13 cellular contexts compared by ENCODE assay signal in genomic region chr17:47685556-47686275, GRCh38. TPM values are rescaled to one million over a fixed set of nuclear protein-coding genes. Genes with fewer than 3 reads are reported as not detected.
DNase-seq lines count a peak whose midpoint lies in the region; ATAC-seq and TF ChIP-seq lines count a peak whose summit lies in the region.
"Had no signal": no experiment of that assay in that cellular context is flagged by ENCODE, and none has a peak within 500 bp of the region (broad histone marks: within the 10 kb centered on the region; RNA-seq: fewer than 3 reads in every experiment).

No MANE protein-coding gene starts in this region.

- no peak overlapping the region for H3K23ac ChIP-seq in H9 (ENCODE audit: insufficient read length, low read depth, low read length)

- no peaks in the 10 kb centered on the region for H3K27me3 Mint-ChIP-seq in H9 (ENCODE audit: low read depth)
- H3K27me3 Mint-ChIP-seq in nephron progenitor cell (ENCODE audit: low read depth, poor library complexity), result no peaks in the 10 kb centered on the region

- H4K5ac ChIP-seq in H9 (ENCODE audit: insufficient read length, low read depth, low read length), result no peak overlapping the region

- no peaks in the 10 kb centered on the region for H3K23me2 ChIP-seq in H9 (ENCODE audit: insufficient read length, low read depth, low read length, poor library complexity, severe bottlenecking)

- no peak overlapping the region for H2BK12ac ChIP-seq in H9 (ENCODE audit: insufficient read length, low read depth, low read length)

- H3T11ph ChIP-seq in H9 (ENCODE audit: low read length), result no peak overlapping the region

- no peaks in the 10 kb centered on the region for H3K79me1 ChIP-seq in H9 (ENCODE audit: insufficient read depth, low read depth, low read length, poor library complexity, severe bottlenecking)

- peaks cover 19 to 59% (median 49%) of the 10 kb centered on the region in 10 experiments for H3K4me1 ChIP-seq in BLaER1 treated with 17β-estradiol and CSF1 and Interleukin-3, amounts not matched to agents 10 nM and 100 nM
- H3K4me1 ChIP-seq in H9 (ENCODE audit: insufficient read depth, low read length) (peaks cover 5% of the 10 kb centered on the region; the same call in 1 of the 2 replicates), adipocyte (ENCODE audit: control insufficient read depth, insufficient read depth, low read length) (peaks cover 48% of the 10 kb centered on the region)
- H3K4me1 ChIP-seq: tibial artery had no signal

- H3K4ac ChIP-seq in H9 (ENCODE audit: low read depth, low read length), result no peak overlapping the region

- H3K56ac ChIP-seq in H9 (ENCODE audit: insufficient read length, low read depth, low read length), result no peak overlapping the region

- no peak overlapping the region for H3K18ac ChIP-seq in H9 (ENCODE audit: insufficient read length, low read depth, low read length)

- peaks cover 23 to 76% (median 44%) of the 10 kb centered on the region in 11 experiments; a peak in 20 of 22 replicates for H4K20me1 ChIP-seq in BLaER1 treated with 17β-estradiol and CSF1 and Interleukin-3, amounts not matched to agents 10 nM and 100 nM
- H4K20me1 ChIP-seq in H9 (ENCODE audit: control insufficient read depth, insufficient read depth, insufficient read length), result no peaks in the 10 kb centered on the region

- no peak; the same call in 2 of the 3 replicates for TF ChIP-seq CTCF in H9 (conservative IDR thresholded peaks at IDR 0.05)
- TF ChIP-seq CTCF in nephron progenitor cell (IDR thresholded peaks at IDR 0.05), result no peak

- H4K91ac ChIP-seq in H9 (ENCODE audit: insufficient read length, low read depth, low read length), result no peak overlapping the region

- H3K4me1 Mint-ChIP-seq in H9, result peaks cover 28 to 30% of the 10 kb centered on the region in 2 experiments
- peaks cover 37% of the 10 kb centered on the region for H3K4me1 Mint-ChIP-seq in nephron progenitor cell

- H3K4me3 ChIP-seq in BLaER1 treated with 17β-estradiol and CSF1 and Interleukin-3, amounts not matched to agents 10 nM and 100 nM, result no peak overlapping the region
- peak overlapping the region; percentile 42 for H3K4me3 ChIP-seq in adipocyte (ENCODE audit: low read length)
- H3K4me3 ChIP-seq: tibial artery had no signal

- ATAC-seq in GM21529 (IDR thresholded peaks at IDR 0.05; ENCODE audit: unreplicated experiment) (no peak), HG03521 (IDR thresholded peaks at IDR 0.05; ENCODE audit: unreplicated experiment) (no peak)

- no peak overlapping the region for H3K14ac ChIP-seq in H9 (ENCODE audit: insufficient read depth, low read length)

- H3K36me3 Mint-ChIP-seq in H9 (ENCODE audit: insufficient read depth in 1 of 3, low read depth in 3 of 3) (peaks cover 23 to 49% (median 41%) of the 10 kb centered on the region in 3 experiments; a peak in 6 of 7 replicates), nephron progenitor cell (ENCODE audit: low read depth) (peaks cover 49% of the 10 kb centered on the region)

- H3K4me2 ChIP-seq in BLaER1 treated with 17β-estradiol and CSF1 and Interleukin-3, amounts not matched to agents 10 nM and 100 nM, result peak overlapping the region in 7 of 11 experiments; percentile 2 to 54 (median 26); a peak in 11 of 22 replicates
- H3K4me2 ChIP-seq in H9 (ENCODE audit: insufficient read depth, insufficient read length, low read length), result no peak overlapping the region

- no peak overlapping the region for H2AK5ac ChIP-seq in H9 (ENCODE audit: insufficient read length, low read length)

- H2BK5ac ChIP-seq in H9 (ENCODE audit: insufficient read length, low read length), result no peak overlapping the region

- H3K27ac Mint-ChIP-seq in H9 (peak overlapping the region in 2 of 3 experiments; percentile 27 to 90; a peak in 2 of 7 replicates), nephron progenitor cell (peak overlapping the region; percentile 96)

- DNase-seq in H9, result no peak
- DNase-seq in adipocyte (ENCODE audit: low read depth), result no peak
- DNase-seq in nephron progenitor cell, result no peak
- DNase-seq in NCI-H345 (lab: John Stamatoyannopoulos, UW), result no peak
- DNase-seq: brain microvascular endothelial cell; effector memory CD4-positive, alpha-beta T cell; NCI-H1694 treated with DMSO at 0.1 percent for 48 hours; NCI-H69; small intestine; tibial artery had no signal

- H2BK120ac ChIP-seq in H9 (ENCODE audit: low read depth, low read length, poor library complexity, severe bottlenecking), result no peak overlapping the region

- H2BK15ac ChIP-seq in H9 (ENCODE audit: low read depth, low read length), result no peak overlapping the region

- no peaks in the 10 kb centered on the region for H3K79me2 ChIP-seq in H9 (ENCODE audit: insufficient read depth, low read length)

- no peak overlapping the region for H3K9ac ChIP-seq in BLaER1 treated with 17β-estradiol and CSF1 and Interleukin-3, amounts not matched to agents 10 nM and 100 nM
- no peak overlapping the region for H3K9ac ChIP-seq in H9 (ENCODE audit: extremely low read depth, insufficient read length, low read length)
- H3K9ac ChIP-seq in adipocyte (ENCODE audit: low read length), result peak overlapping the region; percentile 56

- no peak overlapping the region for H2AFZ ChIP-seq in H9 (ENCODE audit: low read length)

- WGBS in H9 (ENCODE audit: extremely low coverage, insufficient read length, low lambda C conversion rate), result no CpG with 5 or more reads among the region's 4 CpGs

- no peak overlapping the region for H3K4me3 Mint-ChIP-seq in H9
- H3K4me3 Mint-ChIP-seq in nephron progenitor cell, result no peak overlapping the region

- no peaks in the 10 kb centered on the region for H3K9me3 ChIP-seq in BLaER1 treated with 17β-estradiol and CSF1 and Interleukin-3, amounts not matched to agents 10 nM and 100 nM (replicated peaks in 1 of 11)
- H3K9me3 ChIP-seq in H9 (ENCODE audit: control insufficient read depth, low read depth, low read length) (no peaks in the 10 kb centered on the region), adipocyte (ENCODE audit: control insufficient read depth, low read length) (no peaks in the 10 kb centered on the region)
- H3K9me3 ChIP-seq: tibial artery had no signal

- H3K36me3 ChIP-seq in BLaER1 treated with 17β-estradiol and CSF1 and Interleukin-3, amounts not matched to agents 10 nM and 100 nM, result peaks cover 55 to 78% (median 66%) of the 10 kb centered on the region in 11 experiments
- peaks cover 39% of the 10 kb centered on the region for H3K36me3 ChIP-seq in adipocyte (ENCODE audit: control insufficient read depth, insufficient read depth, low read length, severe bottlenecking)

- no peak overlapping the region for H3K27ac ChIP-seq in BLaER1 treated with 17β-estradiol and CSF1 and Interleukin-3, amounts not matched to agents 10 nM and 100 nM
- H3K27ac ChIP-seq in H9 (ENCODE audit: insufficient read length, low read depth, low read length), result no peak overlapping the region
- H3K27ac ChIP-seq: tibial artery had no signal

- H3K9me3 Mint-ChIP-seq in H9 (no peaks in the 10 kb centered on the region; a peak in 1 of 5 replicates), nephron progenitor cell (no peaks in the 10 kb centered on the region)

- no peaks in the 10 kb centered on the region for H3K27me3 ChIP-seq in BLaER1 treated with 17β-estradiol and CSF1 and Interleukin-3, amounts not matched to agents 10 nM and 100 nM
- H3K27me3 ChIP-seq in H9 (ENCODE audit: insufficient read depth, low read length) (no peaks in the 10 kb centered on the region), adipocyte (replicated peaks; ENCODE audit: control insufficient read depth, insufficient read depth, low read length) (no peaks in the 10 kb centered on the region)
- H3K27me3 ChIP-seq: brain microvascular endothelial cell, tibial artery had no signal

- H4K8ac ChIP-seq in H9 (replicated peaks; ENCODE audit: insufficient read length, low read depth, low read length), result no peak overlapping the region

- no peak overlapping the region for H2BK20ac ChIP-seq in H9 (ENCODE audit: low read depth, low read length, poor library complexity, severe bottlenecking)

RNA-seq across cellular contexts. Expression of gene TBKBP1, which starts 8.2 kb away (rescaled TPM):
- 33.2 and 33.6 TPM in 2 replicates for total RNA-seq in H9 (2021)

RNA-seq across cellular contexts. Expression of gene KPNB1, which starts 36.0 kb away (rescaled TPM):
- total RNA-seq in H9 (2021), result 742 and 764 TPM in 2 replicates

RNA-seq across cellular contexts. Expression of gene TBX21, which starts 47.3 kb away (rescaled TPM):
- total RNA-seq in H9 (2021), result not detected in 2 replicates
